ENCODE assay signal across 12 cellular contexts in the genomic region with DNA sequence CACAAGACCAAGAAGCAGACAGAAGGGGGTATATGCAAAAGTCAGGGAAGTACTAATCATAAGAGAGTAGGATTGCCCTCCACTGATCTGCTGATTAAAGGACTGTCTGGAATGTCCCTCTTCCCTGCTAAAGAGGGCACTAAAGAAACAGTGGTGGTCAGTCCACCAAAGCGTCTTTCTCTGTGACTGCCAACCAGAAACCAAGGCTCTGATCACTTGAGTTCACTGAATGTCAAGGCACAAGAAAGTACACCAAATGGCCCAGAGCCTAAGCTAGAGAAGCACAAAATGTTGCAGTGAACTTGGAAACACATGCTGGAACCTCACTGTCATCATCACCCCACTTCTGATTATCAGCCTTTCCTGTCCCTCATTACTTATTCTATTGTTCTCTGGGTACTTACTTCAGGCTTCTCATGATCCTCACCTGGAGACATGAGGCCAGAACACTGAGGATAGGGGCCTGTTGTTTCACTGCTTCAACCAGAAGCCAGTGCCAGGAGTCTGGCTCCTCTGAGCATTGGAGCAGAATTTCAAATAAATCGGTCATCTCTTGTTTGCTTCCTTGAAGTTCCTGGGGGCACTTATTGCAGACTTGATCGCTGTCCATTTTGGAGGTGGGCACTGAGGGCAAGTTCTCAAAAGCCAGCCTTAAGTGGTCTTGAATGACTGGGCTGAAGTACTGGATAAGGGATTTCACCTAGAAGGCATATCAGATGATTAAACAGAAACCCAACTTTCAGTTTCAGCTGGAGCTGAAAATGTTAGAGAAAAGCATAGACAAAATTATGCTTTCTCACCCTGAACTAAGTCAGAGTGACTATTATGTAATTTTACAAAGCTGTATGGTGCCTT. TPM values are rescaled to one million over a fixed set of nuclear protein-coding genes. Genes with fewer than 3 reads are reported as not detected.
DNase-seq lines count a peak whose midpoint lies in the region; ATAC-seq and TF ChIP-seq lines count a peak whose summit lies in the region.
"Had no signal": no experiment of that assay in that cellular context is flagged by ENCODE, and none has a peak within 500 bp of the region (broad histone marks: within the 10 kb centered on the region; RNA-seq: fewer than 3 reads in every experiment).

No MANE protein-coding gene starts in this region.

- H3K27ac ChIP-seq in A673 (ENCODE audit: low read depth, low read length, poor library complexity, severe bottlenecking) (peak overlapping the region; percentile 41), Panc1 (ENCODE audit: low read length) (no peak overlapping the region), dorsolateral prefrontal cortex (peak overlapping the region in 31 of 59 donors; percentile 0 to 72 (median 26))
- H3K27ac ChIP-seq: adrenal gland had no signal

- H3K36me3 ChIP-seq in A673 (ENCODE audit: insufficient read depth, low read length, poor library complexity, severe bottlenecking) = peaks cover 58% of the 10 kb centered on the region
- H3K36me3 ChIP-seq in Panc1 (ENCODE audit: control insufficient read depth, insufficient read depth, low read length) = peaks cover 4% of the 10 kb centered on the region

- H3K4me1 ChIP-seq in A673 (ENCODE audit: insufficient read depth, low read length, poor library complexity, severe bottlenecking) = no peaks in the 10 kb centered on the region
- no peaks in the 10 kb centered on the region for H3K4me1 ChIP-seq in Panc1 (ENCODE audit: control insufficient read depth, insufficient read depth, low read length)

- H3K27me3 ChIP-seq in A673 (replicated peaks; ENCODE audit: insufficient read depth, low read depth, low read length, poor library complexity) = no peaks in the 10 kb centered on the region
- H3K27me3 ChIP-seq in Panc1 (ENCODE audit: control insufficient read depth, insufficient read depth, low read length) = no peaks in the 10 kb centered on the region
- H3K27me3 ChIP-seq in dorsolateral prefrontal cortex = no peaks in the 10 kb centered on the region
- H3K27me3 ChIP-seq: adrenal gland had no signal

- BruUV-seq in A673 (replicated peaks; lab: Mats Ljungman, UMichigan) = no TSS peak
- BruUV-seq in Panc1 (replicated peaks; lab: Mats Ljungman, UMichigan) = TSS peak; percentile 27

- intact Hi-C loops in A673 (cut with micrococcal nuclease; ENCODE audit: unreplicated experiment) = loop anchor here (5.0 to 10.0 kb wide), 2 partner anchors 66 to 319 kb away; partner anchors contain the start of gene SPG11
- intact Hi-C loops in Panc1 (cut with micrococcal nuclease; ENCODE audit: unreplicated experiment) = loop anchor here (10.0 kb wide), 1 partner anchor 139 kb away; the partner anchor contains the start of gene TRIM69
- intact Hi-C loops in dorsolateral prefrontal cortex (cut with DNase I) = no loop called here

- H3K9me3 ChIP-seq in A673 (ENCODE audit: low read depth, low read length, poor library complexity, severe bottlenecking) (no peaks in the 10 kb centered on the region), Panc1 (ENCODE audit: control insufficient read depth, insufficient read depth, low read depth, low read length) (no peaks in the 10 kb centered on the region)
- H3K9me3 ChIP-seq: adrenal gland had no signal

- H3K4me3 ChIP-seq in A673 (ENCODE audit: low read depth, low read length, poor library complexity, severe bottlenecking) (no peak overlapping the region), Panc1 (ENCODE audit: low read depth in 2 of 2, low read length in 2 of 2) (no peak overlapping the region), dorsolateral prefrontal cortex (no peak overlapping the region)
- H3K4me3 ChIP-seq: adrenal gland had no signal

- POLR2A ChIA-PET in A673 (lab: Charles Lee; ENCODE audit: low non-redundant PET) = no interaction called here
- POLR2A ChIA-PET in Panc1 (lab: Charles Lee) = no interaction called here

- DNase-seq in A673 (ENCODE audit: low spot score) = no peak
- peak; percentile 38 for DNase-seq in GM13976 (ENCODE audit: low spot score)
- DNase-seq in Panc1 (ENCODE audit: low read depth, low spot score) = no peak
- no peak for DNase-seq in dorsolateral prefrontal cortex
- no peak for DNase-seq in mucosa of gallbladder (ENCODE audit: low spot score)
- DNase-seq in superior temporal gyrus (ENCODE audit: extremely low spot score) = no peak
- DNase-seq: activated CD4-positive, alpha-beta T cell treated with anti-CD3 and anti-CD28 coated beads, Interleukin-2, amount 50 U/mL, for 1 hour; DND-41; Karpas-422 had no signal

- in situ Hi-C loops in GM13976 (cut with MboI; ENCODE audit: low sequenced_read_pairs, unreplicated experiment) = no loop called here
- in situ Hi-C loops in Panc1 (cut with HindIII; ENCODE audit: low pct_unique_long_range_greater_than_20kb, low sequenced_read_pairs) = no loop called here

- CTCF ChIA-PET in A673 (lab: Charles Lee) = interaction anchor here (0.5 kb wide), 1 partner anchor 18 kb away, joined by 3 read pairs; no protein-coding TSS in a partner anchor
- CTCF ChIA-PET in Panc1 (lab: Charles Lee) = no interaction called here

- ATAC-seq in Panc1 (no peak), GM18873 (IDR thresholded peaks at IDR 0.05; ENCODE audit: low FRiP score, unreplicated experiment) (no peak), GM21360 (IDR thresholded peaks at IDR 0.05; ENCODE audit: unreplicated experiment) (no peak)

- TF ChIP-seq CTCF in A673 (conservative IDR thresholded peaks at IDR 0.05; ENCODE audit: low read depth, low read length) = no peak
- TF ChIP-seq CTCF in GM13976 (IDR thresholded peaks at IDR 0.05; ENCODE audit: borderline replicate concordance, control extremely low read depth, extremely low read depth, insufficient read depth, missing control alignments) = no peak
- TF ChIP-seq CTCF in Panc1 (IDR thresholded peaks at IDR 0.05) = no peak
- TF ChIP-seq CTCF in dorsolateral prefrontal cortex (IDR thresholded peaks at IDR 0.05 in 54 of 56, conservative IDR thresholded peaks at IDR 0.05 in 2 of 56; ENCODE audit: low read depth in 1 of 56, partially characterized antibody in 56 of 56) = no peak

RNA-seq across cellular contexts. Expression of gene EIF3J, which starts 58.9 kb away (rescaled TPM):
- total RNA-seq in A673 (2021) = 176 and 208 TPM in 2 replicates
- 128 TPM for total RNA-seq in Panc1 (2021; ENCODE audit: unreplicated experiment)
- polyA plus RNA-seq in Panc1 (2012; ENCODE audit: insufficient read length) = 81.8 TPM
- 100 to 1,000 TPM in 1 of 120 experiments, 10 to 100 TPM in 119; 45.5 to 100 (median 65.5) TPM for total RNA-seq in dorsolateral prefrontal cortex
- total RNA-seq in mucosa of gallbladder = 52.1 TPM

Comparison
In these comparisons a context has a peak if more than half of its experiments do, and no peak if none do; other contexts are left out.
1. intact Hi-C loops: an anchor here in A673 (5.0 to 10.0 kb wide) and Panc1 (10.0 kb wide); none called in dorsolateral prefrontal cortex.